In genomic region chr6:74768120-74768519, GRCh38 we compare ENCODE assay signal across 22 cellular contexts.
A peak's percentile ranks its signal among the peaks of the same experiment; 100 is the strongest.
DNase-seq lines count a peak whose midpoint lies in the region; ATAC-seq and TF ChIP-seq lines count a peak whose summit lies in the region.
"Had no signal": no experiment of that assay in that cellular context is flagged by ENCODE, and none has a peak within 500 bp of the region (broad histone marks: within the 10 kb centered on the region; RNA-seq: fewer than 3 reads in every experiment).

No MANE protein-coding gene starts in this region.

- no peak for TF ChIP-seq CTCF in fibroblast of mammary gland (conservative IDR thresholded peaks at IDR 0.05; ENCODE audit: control insufficient read depth, insufficient read depth, low read depth, low read length)
- TF ChIP-seq CTCF in osteocyte (IDR thresholded peaks at IDR 0.05) = no peak
- TF ChIP-seq CTCF in brain microvascular endothelial cell (IDR thresholded peaks at IDR 0.05; ENCODE audit: low read depth, low read length, missing control alignments) = no peak

- H3K9me3 Mint-ChIP-seq in osteocyte (ENCODE audit: unreplicated experiment) = peaks cover 4% of the 10 kb centered on the region

- no peaks in the 10 kb centered on the region for H3K27me3 Mint-ChIP-seq in osteocyte (ENCODE audit: unreplicated experiment)

- no peak overlapping the region for H3K4me3 Mint-ChIP-seq in osteocyte (ENCODE audit: unreplicated experiment)

- H3K9me2 ChIP-seq in GM23248 (ENCODE audit: insufficient read depth) = no peaks in the 10 kb centered on the region

- H3K36me3 ChIP-seq in GM23248 (ENCODE audit: low read depth) (no peaks in the 10 kb centered on the region), HAP-1 (replicated peaks) (no peaks in the 10 kb centered on the region), brain microvascular endothelial cell (replicated peaks) (no peaks in the 10 kb centered on the region)
- H3K36me3 ChIP-seq: MG63 had no signal

- H3K27ac ChIP-seq in GM23248 (no peak overlapping the region), brain microvascular endothelial cell (no peak overlapping the region)
- H3K27ac ChIP-seq: A549, SK-N-MC had no signal

- H3F3A ChIP-seq in GM23248 (ENCODE audit: insufficient read depth) = peaks cover 11% of the 10 kb centered on the region; the same call in 1 of the 2 replicates

- ATAC-seq in HG02885 (IDR thresholded peaks at IDR 0.05; ENCODE audit: poor library complexity, unreplicated experiment) = no peak
- ATAC-seq: A549 had no signal

- no peak overlapping the region for H3K9ac ChIP-seq in GM23248

- no peak overlapping the region for H2AFZ ChIP-seq in GM23248

- H3K9me3 ChIP-seq in GM23248 (ENCODE audit: low read depth) (no peaks in the 10 kb centered on the region), HAP-1 (no peaks in the 10 kb centered on the region)
- H3K9me3 ChIP-seq: A549, MG63 had no signal

- H3K27me3 ChIP-seq in GM23248 (replicated peaks; ENCODE audit: insufficient read depth) (no peaks in the 10 kb centered on the region), HAP-1 (ENCODE audit: low read depth) (no peaks in the 10 kb centered on the region), brain microvascular endothelial cell (replicated peaks) (no peaks in the 10 kb centered on the region)
- H3K27me3 ChIP-seq: MG63 had no signal

- H3K4me2 ChIP-seq in GM23248 (ENCODE audit: unreplicated experiment) = no peak overlapping the region
- H3K4me2 ChIP-seq: A549 had no signal

- no peaks in the 10 kb centered on the region for H3K36me3 Mint-ChIP-seq in osteocyte (ENCODE audit: unreplicated experiment)

- H4K20me1 ChIP-seq in GM23248 (ENCODE audit: insufficient read depth) = no peaks in the 10 kb centered on the region

- peaks cover 18% of the 10 kb centered on the region for H3K4me1 ChIP-seq in GM23248 (ENCODE audit: insufficient read depth)
- no peaks in the 10 kb centered on the region for H3K4me1 ChIP-seq in HAP-1
- H3K4me1 ChIP-seq: A549 had no signal

- DNase-seq in GM23248 = peak; percentile 48
- peak; percentile 63 for DNase-seq in fibroblast of mammary gland (ENCODE audit: low read depth)
- DNase-seq in osteocyte (ENCODE audit: extremely low spot score, unreplicated experiment) = no peak
- DNase-seq in HAP-1 (ENCODE audit: low spot score in 2 of 2) = no peak
- no peak for DNase-seq in brain microvascular endothelial cell
- DNase-seq in T1000 (lab: John Stamatoyannopoulos, UW) = no peak
- DNase-seq: Calu3, DMS79 treated with DMSO at 0.1 percent for 48 hours, GF-D8, H7, KBM-7, MG63, NCI-H1105 treated with DMSO at 0.1 percent for 48 hours, NCI-H146, NCI-H1930, NCI-H446, NCI-H524 treated with DMSO at 0.1 percent for 48 hours, NCI-H774, SIG-M5 had no signal

- H3K27ac Mint-ChIP-seq in osteocyte (ENCODE audit: unreplicated experiment) = peak overlapping the region; percentile 69

- 56 to 67% methylated on average over 3 of the region's 3 CpGs for WGBS in GM23248 (ENCODE audit: low coverage in 1 of 2, low lambda C conversion rate in 2 of 2, missing lambda C conversion rate in 2 of 2), 2 experiments

- H3K4me3 ChIP-seq in GM23248 (no peak overlapping the region), fibroblast of mammary gland (ENCODE audit: control insufficient read depth, low read depth, low read length) (no peak overlapping the region), HAP-1 (no peak overlapping the region), brain microvascular endothelial cell (ENCODE audit: low read depth, low read length) (no peak overlapping the region)
- H3K4me3 ChIP-seq: A549, MG63, SK-N-MC had no signal

- H3K4me1 Mint-ChIP-seq in osteocyte (ENCODE audit: unreplicated experiment) = peaks cover 50% of the 10 kb centered on the region

- no peaks in the 10 kb centered on the region for H3K79me2 ChIP-seq in GM23248 (ENCODE audit: insufficient read depth)

- in situ Hi-C loops in GM23248 (cut with MboI) = no loop called here
- in situ Hi-C loops in HAP-1 (cut with MboI; ENCODE audit: low sequenced_read_pairs) = no loop called here
- in situ Hi-C loops in brain microvascular endothelial cell (cut with HindIII; ENCODE audit: low pct_ligation_motif_present, low sequenced_read_pairs) = no loop called here

Comparison
In these comparisons a context has a peak if more than half of its experiments do, and no peak if none do; other contexts are left out.
1. DNase-seq: peak in GM23248 (single experiment) and fibroblast of mammary gland (single experiment); none in osteocyte (single experiment), HAP-1 (0 of 2), brain microvascular endothelial cell (single experiment) and T1000 (single experiment).